ENCODE assay signal across 1 cellular context in the genomic region with DNA sequence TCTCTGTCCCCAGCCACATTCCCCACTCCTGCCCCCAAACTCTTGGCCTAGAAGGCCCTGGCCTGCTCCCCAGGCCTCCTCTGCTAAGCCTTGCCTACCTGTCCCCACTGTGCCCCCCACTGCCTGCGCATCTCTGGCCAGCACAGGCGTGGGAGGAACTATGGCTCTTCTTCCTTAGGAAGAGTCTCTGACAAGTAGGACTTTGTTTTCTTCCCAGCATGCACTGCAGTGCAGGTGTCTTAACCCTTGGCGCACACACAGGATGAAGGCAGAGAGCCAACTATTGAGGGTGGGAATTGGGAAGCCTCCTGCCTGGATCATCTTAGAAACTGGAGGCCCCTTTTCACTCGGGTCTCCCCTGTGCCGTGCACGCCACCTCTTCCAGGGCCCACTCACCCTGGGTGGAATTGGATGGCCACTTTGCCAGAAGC.
TF ChIP-seq lines count a peak whose summit lies in the region.

No MANE protein-coding gene starts in this region.

TF ChIP-seq in HepG2, 621 proteins besides CTCF, POLR2A, EP300 and RAD21:
- TF ChIP-seq GLI4 (CRISPR knock-in tag; IDR thresholded peaks at IDR 0.05; ENCODE audit: borderline replicate concordance) (0 out of 2 replicates have a peak, but pooled peaks have one; percentile 9), KDM2A (CRISPR knock-in tag; IDR thresholded peaks at IDR 0.05; ENCODE audit: borderline replicate concordance, low read depth) (0 out of 2 replicates have a peak, but pooled peaks have one; percentile 20), MEF2D (CRISPR knock-in tag; IDR thresholded peaks at IDR 0.05) (0 out of 2 replicates have a peak, but pooled peaks have one; percentile 3), AGO2 (optimal IDR thresholded peaks at IDR 0.05; ENCODE audit: low read depth, low read length) (peak; percentile 73), DMAP1 (CRISPR knock-in tag; IDR thresholded peaks at IDR 0.05) (no peak), TBP (CRISPR knock-in tag; IDR thresholded peaks at IDR 0.05) (no peak), DNMT3B (CRISPR knock-in tag; conservative IDR thresholded peaks at IDR 0.05) (no peak), ZNF652 (CRISPR knock-in tag; IDR thresholded peaks at IDR 0.05; ENCODE audit: borderline replicate concordance, low read depth) (peak; percentile 90), DPF2 (CRISPR knock-in tag; IDR thresholded peaks at IDR 0.05; ENCODE audit: borderline replicate concordance, low read depth) (no peak), BRD4 (CRISPR knock-in tag; IDR thresholded peaks at IDR 0.05) (no peak), AKAP8 (CRISPR knock-in tag; IDR thresholded peaks at IDR 0.05) (peak; percentile 5; the same call in 1 of the 2 replicates), ZNF225 (CRISPR knock-in tag; IDR thresholded peaks at IDR 0.05) (peak; percentile 40; the same call in 1 of the 2 replicates), ZNF101 (CRISPR knock-in tag; IDR thresholded peaks at IDR 0.05; ENCODE audit: borderline replicate concordance, low read depth) (no peak), ZNF143 (CRISPR knock-in tag; IDR thresholded peaks at IDR 0.05) (peak; percentile 82), SRY (CRISPR knock-in tag; IDR thresholded peaks at IDR 0.05) (0 out of 2 replicates have a peak, but pooled peaks have one; percentile 11), ZNF160 (CRISPR knock-in tag; IDR thresholded peaks at IDR 0.05) (0 out of 2 replicates have a peak, but pooled peaks have one; percentile 13), EED (CRISPR knock-in tag; IDR thresholded peaks at IDR 0.05) (no peak), ZNF776 (CRISPR knock-in tag; IDR thresholded peaks at IDR 0.05) (no peak)
- TF ChIP-seq, protein P1, sequence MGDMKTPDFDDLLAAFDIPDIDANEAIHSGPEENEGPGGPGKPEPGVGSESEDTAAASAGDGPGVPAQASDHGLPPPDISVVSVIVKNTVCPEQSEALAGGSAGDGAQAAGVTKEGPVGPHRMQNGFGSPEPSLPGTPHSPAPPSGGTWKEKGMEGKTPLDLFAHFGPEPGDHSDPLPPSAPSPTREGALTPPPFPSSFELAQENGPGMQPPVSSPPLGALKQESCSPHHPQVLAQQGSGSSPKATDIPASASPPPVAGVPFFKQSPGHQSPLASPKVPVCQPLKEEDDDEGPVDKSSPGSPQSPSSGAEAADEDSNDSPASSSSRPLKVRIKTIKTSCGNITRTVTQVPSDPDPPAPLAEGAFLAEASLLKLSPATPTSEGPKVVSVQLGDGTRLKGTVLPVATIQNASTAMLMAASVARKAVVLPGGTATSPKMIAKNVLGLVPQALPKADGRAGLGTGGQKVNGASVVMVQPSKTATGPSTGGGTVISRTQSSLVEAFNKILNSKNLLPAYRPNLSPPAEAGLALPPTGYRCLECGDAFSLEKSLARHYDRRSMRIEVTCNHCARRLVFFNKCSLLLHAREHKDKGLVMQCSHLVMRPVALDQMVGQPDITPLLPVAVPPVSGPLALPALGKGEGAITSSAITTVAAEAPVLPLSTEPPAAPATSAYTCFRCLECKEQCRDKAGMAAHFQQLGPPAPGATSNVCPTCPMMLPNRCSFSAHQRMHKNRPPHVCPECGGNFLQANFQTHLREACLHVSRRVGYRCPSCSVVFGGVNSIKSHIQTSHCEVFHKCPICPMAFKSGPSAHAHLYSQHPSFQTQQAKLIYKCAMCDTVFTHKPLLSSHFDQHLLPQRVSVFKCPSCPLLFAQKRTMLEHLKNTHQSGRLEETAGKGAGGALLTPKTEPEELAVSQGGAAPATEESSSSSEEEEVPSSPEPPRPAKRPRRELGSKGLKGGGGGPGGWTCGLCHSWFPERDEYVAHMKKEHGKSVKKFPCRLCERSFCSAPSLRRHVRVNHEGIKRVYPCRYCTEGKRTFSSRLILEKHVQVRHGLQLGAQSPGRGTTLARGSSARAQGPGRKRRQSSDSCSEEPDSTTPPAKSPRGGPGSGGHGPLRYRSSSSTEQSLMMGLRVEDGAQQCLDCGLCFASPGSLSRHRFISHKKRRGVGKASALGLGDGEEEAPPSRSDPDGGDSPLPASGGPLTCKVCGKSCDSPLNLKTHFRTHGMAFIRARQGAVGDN (CRISPR knock-in tag; IDR thresholded peaks at IDR 0.05): peak; percentile 88; the same call in 1 of the 2 replicates
- TF ChIP-seq, protein P2, sequence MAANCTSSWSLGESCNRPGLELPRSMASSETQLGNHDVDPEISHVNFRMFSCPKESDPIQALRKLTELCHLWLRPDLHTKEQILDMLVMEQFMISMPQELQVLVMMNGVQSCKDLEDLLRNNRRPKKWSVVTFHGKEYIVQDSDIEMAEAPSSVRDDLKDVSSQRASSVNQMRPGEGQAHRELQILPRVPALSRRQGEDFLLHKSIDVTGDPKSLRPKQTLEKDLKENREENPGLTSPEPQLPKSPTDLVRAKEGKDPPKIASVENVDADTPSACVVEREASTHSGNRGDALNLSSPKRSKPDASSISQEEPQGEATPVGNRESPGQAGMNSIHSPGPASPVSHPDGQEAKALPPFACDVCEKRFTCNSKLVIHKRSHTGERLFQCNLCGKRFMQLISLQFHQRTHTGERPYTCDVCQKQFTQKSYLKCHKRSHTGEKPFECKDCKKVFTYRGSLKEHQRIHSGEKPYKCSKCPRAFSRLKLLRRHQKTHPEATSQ (CRISPR knock-in tag; IDR thresholded peaks at IDR 0.05; ENCODE audit: borderline replicate concordance): no peak
- TF ChIP-seq, protein P3, sequence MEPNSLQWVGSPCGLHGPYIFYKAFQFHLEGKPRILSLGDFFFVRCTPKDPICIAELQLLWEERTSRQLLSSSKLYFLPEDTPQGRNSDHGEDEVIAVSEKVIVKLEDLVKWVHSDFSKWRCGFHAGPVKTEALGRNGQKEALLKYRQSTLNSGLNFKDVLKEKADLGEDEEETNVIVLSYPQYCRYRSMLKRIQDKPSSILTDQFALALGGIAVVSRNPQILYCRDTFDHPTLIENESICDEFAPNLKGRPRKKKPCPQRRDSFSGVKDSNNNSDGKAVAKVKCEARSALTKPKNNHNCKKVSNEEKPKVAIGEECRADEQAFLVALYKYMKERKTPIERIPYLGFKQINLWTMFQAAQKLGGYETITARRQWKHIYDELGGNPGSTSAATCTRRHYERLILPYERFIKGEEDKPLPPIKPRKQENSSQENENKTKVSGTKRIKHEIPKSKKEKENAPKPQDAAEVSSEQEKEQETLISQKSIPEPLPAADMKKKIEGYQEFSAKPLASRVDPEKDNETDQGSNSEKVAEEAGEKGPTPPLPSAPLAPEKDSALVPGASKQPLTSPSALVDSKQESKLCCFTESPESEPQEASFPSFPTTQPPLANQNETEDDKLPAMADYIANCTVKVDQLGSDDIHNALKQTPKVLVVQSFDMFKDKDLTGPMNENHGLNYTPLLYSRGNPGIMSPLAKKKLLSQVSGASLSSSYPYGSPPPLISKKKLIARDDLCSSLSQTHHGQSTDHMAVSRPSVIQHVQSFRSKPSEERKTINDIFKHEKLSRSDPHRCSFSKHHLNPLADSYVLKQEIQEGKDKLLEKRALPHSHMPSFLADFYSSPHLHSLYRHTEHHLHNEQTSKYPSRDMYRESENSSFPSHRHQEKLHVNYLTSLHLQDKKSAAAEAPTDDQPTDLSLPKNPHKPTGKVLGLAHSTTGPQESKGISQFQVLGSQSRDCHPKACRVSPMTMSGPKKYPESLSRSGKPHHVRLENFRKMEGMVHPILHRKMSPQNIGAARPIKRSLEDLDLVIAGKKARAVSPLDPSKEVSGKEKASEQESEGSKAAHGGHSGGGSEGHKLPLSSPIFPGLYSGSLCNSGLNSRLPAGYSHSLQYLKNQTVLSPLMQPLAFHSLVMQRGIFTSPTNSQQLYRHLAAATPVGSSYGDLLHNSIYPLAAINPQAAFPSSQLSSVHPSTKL (CRISPR knock-in tag; IDR thresholded peaks at IDR 0.05): no peak
- TF ChIP-seq, protein P4, sequence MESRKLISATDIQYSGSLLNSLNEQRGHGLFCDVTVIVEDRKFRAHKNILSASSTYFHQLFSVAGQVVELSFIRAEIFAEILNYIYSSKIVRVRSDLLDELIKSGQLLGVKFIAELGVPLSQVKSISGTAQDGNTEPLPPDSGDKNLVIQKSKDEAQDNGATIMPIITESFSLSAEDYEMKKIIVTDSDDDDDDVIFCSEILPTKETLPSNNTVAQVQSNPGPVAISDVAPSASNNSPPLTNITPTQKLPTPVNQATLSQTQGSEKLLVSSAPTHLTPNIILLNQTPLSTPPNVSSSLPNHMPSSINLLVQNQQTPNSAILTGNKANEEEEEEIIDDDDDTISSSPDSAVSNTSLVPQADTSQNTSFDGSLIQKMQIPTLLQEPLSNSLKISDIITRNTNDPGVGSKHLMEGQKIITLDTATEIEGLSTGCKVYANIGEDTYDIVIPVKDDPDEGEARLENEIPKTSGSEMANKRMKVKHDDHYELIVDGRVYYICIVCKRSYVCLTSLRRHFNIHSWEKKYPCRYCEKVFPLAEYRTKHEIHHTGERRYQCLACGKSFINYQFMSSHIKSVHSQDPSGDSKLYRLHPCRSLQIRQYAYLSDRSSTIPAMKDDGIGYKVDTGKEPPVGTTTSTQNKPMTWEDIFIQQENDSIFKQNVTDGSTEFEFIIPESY (CRISPR knock-in tag; IDR thresholded peaks at IDR 0.05): 0 out of 2 replicates have a peak, but pooled peaks have one; percentile 10
- TF ChIP-seq, protein P5, sequence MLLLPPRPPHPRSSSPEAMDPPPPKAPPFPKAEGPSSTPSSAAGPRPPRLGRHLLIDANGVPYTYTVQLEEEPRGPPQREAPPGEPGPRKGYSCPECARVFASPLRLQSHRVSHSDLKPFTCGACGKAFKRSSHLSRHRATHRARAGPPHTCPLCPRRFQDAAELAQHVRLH (CRISPR knock-in tag; IDR thresholded peaks at IDR 0.05; ENCODE audit: borderline replicate concordance, low read depth): peak; percentile 5; the same call in 1 of the 2 replicates
- TF ChIP-seq, protein P6, sequence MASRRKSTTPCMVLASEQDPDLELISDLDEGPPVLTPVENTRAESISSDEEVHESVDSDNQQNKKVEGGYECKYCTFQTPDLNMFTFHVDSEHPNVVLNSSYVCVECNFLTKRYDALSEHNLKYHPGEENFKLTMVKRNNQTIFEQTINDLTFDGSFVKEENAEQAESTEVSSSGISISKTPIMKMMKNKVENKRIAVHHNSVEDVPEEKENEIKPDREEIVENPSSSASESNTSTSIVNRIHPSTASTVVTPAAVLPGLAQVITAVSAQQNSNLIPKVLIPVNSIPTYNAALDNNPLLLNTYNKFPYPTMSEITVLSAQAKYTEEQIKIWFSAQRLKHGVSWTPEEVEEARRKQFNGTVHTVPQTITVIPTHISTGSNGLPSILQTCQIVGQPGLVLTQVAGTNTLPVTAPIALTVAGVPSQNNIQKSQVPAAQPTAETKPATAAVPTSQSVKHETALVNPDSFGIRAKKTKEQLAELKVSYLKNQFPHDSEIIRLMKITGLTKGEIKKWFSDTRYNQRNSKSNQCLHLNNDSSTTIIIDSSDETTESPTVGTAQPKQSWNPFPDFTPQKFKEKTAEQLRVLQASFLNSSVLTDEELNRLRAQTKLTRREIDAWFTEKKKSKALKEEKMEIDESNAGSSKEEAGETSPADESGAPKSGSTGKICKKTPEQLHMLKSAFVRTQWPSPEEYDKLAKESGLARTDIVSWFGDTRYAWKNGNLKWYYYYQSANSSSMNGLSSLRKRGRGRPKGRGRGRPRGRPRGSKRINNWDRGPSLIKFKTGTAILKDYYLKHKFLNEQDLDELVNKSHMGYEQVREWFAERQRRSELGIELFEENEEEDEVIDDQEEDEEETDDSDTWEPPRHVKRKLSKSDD (CRISPR knock-in tag; IDR thresholded peaks at IDR 0.05; ENCODE audit: low read depth): 0 out of 2 replicates have a peak, but pooled peaks have one; percentile 6
- TF ChIP-seq, protein P7, sequence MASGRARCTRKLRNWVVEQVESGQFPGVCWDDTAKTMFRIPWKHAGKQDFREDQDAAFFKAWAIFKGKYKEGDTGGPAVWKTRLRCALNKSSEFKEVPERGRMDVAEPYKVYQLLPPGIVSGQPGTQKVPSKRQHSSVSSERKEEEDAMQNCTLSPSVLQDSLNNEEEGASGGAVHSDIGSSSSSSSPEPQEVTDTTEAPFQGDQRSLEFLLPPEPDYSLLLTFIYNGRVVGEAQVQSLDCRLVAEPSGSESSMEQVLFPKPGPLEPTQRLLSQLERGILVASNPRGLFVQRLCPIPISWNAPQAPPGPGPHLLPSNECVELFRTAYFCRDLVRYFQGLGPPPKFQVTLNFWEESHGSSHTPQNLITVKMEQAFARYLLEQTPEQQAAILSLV (CRISPR knock-in tag; IDR thresholded peaks at IDR 0.05; ENCODE audit: borderline replicate concordance): peak; percentile 38; the same call in 1 of the 2 replicates
